In genomic region chr13:111483621-111483987, GRCh38 we compare ENCODE assay signal across 25 cellular contexts.
"Had no signal": no experiment of that assay in that cellular context is flagged by ENCODE, and none has a peak within 500 bp of the region (broad histone marks: within the 10 kb centered on the region; RNA-seq: fewer than 3 reads in every experiment).

No MANE protein-coding gene starts in this region.

- FAIRE-seq: TTC549 had no signal

- H3K4me3 ChIP-seq: ascending aorta, cardiac muscle cell, SJSA1 had no signal

- H3K27ac ChIP-seq: ascending aorta, cardiac muscle cell, SJSA1 had no signal

- H3K27me3 ChIP-seq: ascending aorta, cardiac muscle cell had no signal

- DNase-seq: activated B cell treated with CpG ODN at 0.5 μM for 24 hours; activated CD4-positive, alpha-beta memory T cell treated with anti-CD3 and anti-CD28 coated beads, Interleukin-2, amount 10 ng/mL, durations not matched to agents 7 days and 5 days; activated CD4-positive, alpha-beta T cell treated with anti-CD3 and anti-CD28 coated beads for 48 hours; activated CD4-positive, CD25-positive, alpha-beta regulatory T cell treated with anti-CD3 and anti-CD28 coated beads, Interleukin-2, amount 50 U/mL, for 72 hours; activated gamma-delta T cell; activated naive CD4-positive, alpha-beta T cell treated with Interleukin-2 at 50 U/mL for 16 hours; activated naive CD8-positive, alpha-beta T cell treated with anti-CD3 and anti-CD28 coated beads, Interleukin-2, amount 10 ng/mL, durations not matched to agents 7 days and 5 days; activated T-cell treated with anti-CD3 and anti-CD28 coated beads, Interleukin-2, amount 50 U/mL, for 24 hours; amygdala; Karpas-422; NCI-H1048; NCI-H1105 treated with DMSO at 0.1 percent for 48 hours; NCI-H1436; NCI-H1694; NCI-H1930; NCI-H2081 treated with DMSO at 0.1 percent for 48 hours; NCI-H226; NCI-H446 treated with DMSO at 0.1 percent for 48 hours; NCI-H524; SK-N-SH had no signal

- H3K4me1 ChIP-seq: ascending aorta, SJSA1 had no signal

- H3K36me3 ChIP-seq: ascending aorta, cardiac muscle cell, SJSA1 had no signal

- H3K9me3 ChIP-seq: SK-N-SH had no signal

- H3K4me2 ChIP-seq: SK-N-SH had no signal

- ATAC-seq: Panc1 had no signal

- H3K9ac ChIP-seq: SK-N-SH had no signal
